Comparison of ENCODE assay signal across 20 cellular contexts in genomic region chr21:36263797-36264196, GRCh38.
"Had no signal": no experiment of that assay in that cellular context is flagged by ENCODE, and none has a peak within 500 bp of the region (broad histone marks: within the 10 kb centered on the region; RNA-seq: fewer than 3 reads in every experiment).

No MANE protein-coding gene starts in this region.

- H3K27me3 ChIP-seq: heart right ventricle, tibial artery had no signal

- DNase-seq: activated CD4-positive, alpha-beta memory T cell treated with anti-CD3 and anti-CD28 coated beads, Interleukin-2, amount 10 ng/mL, durations not matched to agents 7 days and 5 days; activated CD4-positive, alpha-beta T cell treated with anti-CD3 and anti-CD28 coated beads, Interleukin-2, amount 10 ng/mL, durations not matched to agents 24 days and 14 days; activated effector memory CD4-positive, alpha-beta T cell treated with Interleukin-2 at 50 U/mL for 16 hours; activated naive CD4-positive, alpha-beta T cell treated with anti-CD3 and anti-CD28 coated beads for 36 hours; activated T-cell treated with anti-CD3 and anti-CD28 coated beads, Interleukin-2, amount 50 U/mL, for 72 hours; cerebellar nuclear complex; endodermal cell; heart right ventricle; islet precursor cell; left colon; mesenchymal stem cell; nucleus accumbens; right cardiac atrium; stimulated activated CD4-positive, alpha-beta T cell treated with anti-CD3 and anti-CD28 coated beads, Interleukin-12 subunit alpha, Interleukin-12 subunit beta, amount 100 ng/mL, for 4 hours; stimulated activated CD4-positive, alpha-beta T cell treated with anti-CD3 and anti-CD28 coated beads, Interleukin-4, amount 100 ng/mL, for 4 hours; stimulated activated naive CD8-positive, alpha-beta T cell treated with anti-CD3 and anti-CD28 coated beads, Interleukin-15, amount 100 ng/mL, for 72 hours; tibial artery had no signal

- H2AFZ ChIP-seq: parathyroid adenoma had no signal

- H3K4me3 ChIP-seq: coronary artery, heart right ventricle, tibial artery had no signal

- H3K9me3 Mint-ChIP-seq: activated CD4-positive, alpha-beta memory T cell treated with anti-CD3 and anti-CD28 coated beads, Interleukin-2, amount 10 ng/mL, durations not matched to agents 7 days and 5 days; activated CD4-positive, alpha-beta T cell treated with anti-CD3 and anti-CD28 coated beads, Interleukin-2, amount 10 ng/mL, durations not matched to agents 24 days and 14 days; activated naive CD4-positive, alpha-beta T cell treated with anti-CD3 and anti-CD28 coated beads for 36 hours; activated T-cell treated with anti-CD3 and anti-CD28 coated beads, Interleukin-2, amount 50 U/mL, for 72 hours; stimulated activated naive CD8-positive, alpha-beta T cell treated with anti-CD3 and anti-CD28 coated beads, Interleukin-15, amount 100 ng/mL, for 72 hours had no signal

- H3K27me3 Mint-ChIP-seq: activated CD4-positive, alpha-beta memory T cell treated with anti-CD3 and anti-CD28 coated beads, Interleukin-2, amount 10 ng/mL, durations not matched to agents 7 days and 5 days; activated CD4-positive, alpha-beta T cell treated with anti-CD3 and anti-CD28 coated beads, Interleukin-2, amount 10 ng/mL, durations not matched to agents 24 days and 14 days; stimulated activated naive CD8-positive, alpha-beta T cell treated with anti-CD3 and anti-CD28 coated beads, Interleukin-15, amount 100 ng/mL, for 72 hours had no signal

- H3K4me1 Mint-ChIP-seq: endodermal cell had no signal

- H3K79me2 ChIP-seq: parathyroid adenoma had no signal

- H3K9ac ChIP-seq: parathyroid adenoma had no signal

- H3K4me1 ChIP-seq: parathyroid adenoma had no signal

- ATAC-seq: activated CD4-positive, CD25-positive, alpha-beta regulatory T cell treated with anti-CD3 and anti-CD28 coated beads, Interleukin-2, amount 50 U/mL, for 24 hours; activated T-cell treated with anti-CD3 and anti-CD28 coated beads, Interleukin-2, amount 50 U/mL, for 72 hours; heart right ventricle; left colon; right cardiac atrium; stimulated activated naive CD8-positive, alpha-beta T cell treated with anti-CD3 and anti-CD28 coated beads, Interleukin-15, amount 100 ng/mL, for 72 hours had no signal

- H3K4me3 Mint-ChIP-seq: activated CD4-positive, alpha-beta memory T cell treated with anti-CD3 and anti-CD28 coated beads, Interleukin-2, amount 10 ng/mL, durations not matched to agents 7 days and 5 days; activated CD4-positive, alpha-beta T cell treated with anti-CD3 and anti-CD28 coated beads, Interleukin-2, amount 10 ng/mL, durations not matched to agents 24 days and 14 days; activated naive CD4-positive, alpha-beta T cell treated with anti-CD3 and anti-CD28 coated beads for 36 hours; activated T-cell treated with anti-CD3 and anti-CD28 coated beads, Interleukin-2, amount 50 U/mL, for 72 hours; endodermal cell; stimulated activated naive CD8-positive, alpha-beta T cell treated with anti-CD3 and anti-CD28 coated beads, Interleukin-15, amount 100 ng/mL, for 72 hours had no signal

- H3K27ac ChIP-seq: coronary artery, heart right ventricle, parathyroid adenoma, tibial artery had no signal

- H3K27ac Mint-ChIP-seq: activated CD4-positive, alpha-beta memory T cell treated with anti-CD3 and anti-CD28 coated beads, Interleukin-2, amount 10 ng/mL, durations not matched to agents 7 days and 5 days; activated CD4-positive, alpha-beta T cell treated with anti-CD3 and anti-CD28 coated beads, Interleukin-2, amount 10 ng/mL, durations not matched to agents 24 days and 14 days; activated naive CD4-positive, alpha-beta T cell treated with anti-CD3 and anti-CD28 coated beads for 36 hours; activated T-cell treated with anti-CD3 and anti-CD28 coated beads, Interleukin-2, amount 50 U/mL, for 72 hours; endodermal cell; stimulated activated naive CD8-positive, alpha-beta T cell treated with anti-CD3 and anti-CD28 coated beads, Interleukin-15, amount 100 ng/mL, for 72 hours had no signal

- H3K9me3 ChIP-seq: heart right ventricle, tibial artery had no signal
